Comparison of ENCODE assay signal across 8 cellular contexts in the genomic region with DNA sequence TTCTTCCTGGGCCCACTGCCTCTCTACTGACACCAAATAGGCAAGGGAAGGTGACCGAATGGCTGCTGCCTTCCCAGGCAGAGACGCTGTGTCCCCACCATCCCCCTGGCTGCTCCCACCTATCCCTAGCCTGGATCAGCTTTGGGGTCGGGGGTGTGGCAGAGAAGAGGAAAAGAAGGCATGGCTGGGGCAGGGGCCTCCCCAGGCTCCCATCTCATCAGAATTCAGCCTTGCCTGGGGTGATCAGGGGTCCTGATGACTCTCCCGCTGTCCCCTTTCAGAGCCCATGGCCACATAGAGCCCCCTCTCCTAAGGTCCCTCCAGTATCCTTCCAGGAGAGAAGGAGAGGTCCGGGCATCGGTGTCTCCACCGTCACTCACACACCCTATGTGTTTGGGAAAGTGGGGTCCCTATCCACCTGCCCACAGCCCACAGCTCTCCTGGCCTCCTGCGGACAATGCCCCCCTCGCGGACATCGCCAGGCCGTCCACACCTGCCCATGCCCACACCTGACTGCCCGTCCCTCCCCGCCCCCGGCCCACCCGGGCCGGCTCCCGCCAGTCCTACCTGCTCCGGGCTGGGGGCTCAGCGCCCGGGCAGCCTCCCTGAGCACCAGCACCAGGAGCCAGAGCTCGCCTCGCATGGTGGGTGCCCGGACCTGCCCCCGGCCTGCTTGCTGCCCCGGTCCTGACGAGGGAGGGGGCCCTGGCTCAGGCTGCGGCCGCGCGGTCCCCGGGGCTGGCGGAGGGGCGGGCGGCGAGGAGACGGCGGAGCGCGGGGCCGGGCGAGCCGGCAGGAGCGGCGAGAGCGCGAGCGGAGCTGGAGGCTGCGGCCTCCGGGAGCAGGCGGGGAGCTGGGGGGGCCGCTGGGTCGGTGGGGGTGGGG.
DNase-seq lines count a peak whose midpoint lies in the region; ATAC-seq and TF ChIP-seq lines count a peak whose summit lies in the region.

A gene (minus strand): TSS at position 843 of the 885 bp plus-strand sequence. CDS start 200 bp downstream, at position 643.

- no peak for ATAC-seq in HG02852 (IDR thresholded peaks at IDR 0.05; ENCODE audit: unreplicated experiment)
- no peak for ATAC-seq in GM18517 (IDR thresholded peaks at IDR 0.05; ENCODE audit: unreplicated experiment)

- no peaks in the 10 kb centered on the region for H3K9me3 ChIP-seq in mucosa of rectum (ENCODE audit: control insufficient read depth in 2 of 2, low read length in 2 of 2)

- peak; percentile 27 to 29 for DNase-seq in stimulated activated CD4-positive, alpha-beta T cell treated with anti-CD3 and anti-CD28 coated beads, Interleukin-2, amount 100 ng/mL, for 24 hours
- DNase-seq in stimulated activated CD4-positive, alpha-beta T cell treated with anti-CD3 and anti-CD28 coated beads, Interleukin-4, amount 100 ng/mL, for 1 hour, result no peak
- DNase-seq in choroid plexus epithelial cell (ENCODE audit: low read depth), result no peak
- DNase-seq in HPDE6-E6E7 (ENCODE audit: extremely low spot score), result no peak
- DNase-seq in GOT3 (lab: John Stamatoyannopoulos, UW), result no peak

- peak within 1 kb of the TSS; percentile 6 to 36 for H3K9ac ChIP-seq in mucosa of rectum (ENCODE audit: low read depth in 1 of 2, low read length in 2 of 2)

- H3K4me1 ChIP-seq in mucosa of rectum (ENCODE audit: control insufficient read depth in 2 of 2, insufficient read depth in 2 of 2, low read length in 2 of 2), result peaks cover 10 to 11% of the 10 kb centered on the region in 2 donors

- peak within 1 kb of the TSS; percentile 86 for H3K4me3 ChIP-seq in choroid plexus epithelial cell (ENCODE audit: low read depth, low read length)
- peak within 1 kb of the TSS; percentile 90 to 96 for H3K4me3 ChIP-seq in mucosa of rectum (ENCODE audit: low read length in 2 of 2)

- no peaks in the 10 kb centered on the region for H3K36me3 ChIP-seq in mucosa of rectum (ENCODE audit: control insufficient read depth in 2 of 2, insufficient read depth in 2 of 2, low read length in 2 of 2)

- H3K27me3 ChIP-seq in mucosa of rectum (ENCODE audit: control insufficient read depth in 2 of 2, insufficient read depth in 2 of 2, low read length in 2 of 2), result peaks cover 9 to 21% of the 10 kb centered on the region in 2 donors

- peak within 1 kb of the TSS in 1 of 2 donors; percentile 38 for H3K27ac ChIP-seq in mucosa of rectum (ENCODE audit: low read depth in 2 of 2, low read length in 2 of 2)

- no peak for TF ChIP-seq CTCF in choroid plexus epithelial cell (conservative IDR thresholded peaks at IDR 0.05; ENCODE audit: low read depth, low read length)

Comparison
In these comparisons a context has a peak if more than half of its experiments do, and no peak if none do; other contexts are left out.
1. DNase-seq: peak in stimulated activated CD4-positive, alpha-beta T cell treated with anti-CD3 and anti-CD28 coated beads, Interleukin-2, amount 100 ng/mL, for 24 hours (2 of 2); none in stimulated activated CD4-positive, alpha-beta T cell treated with anti-CD3 and anti-CD28 coated beads, Interleukin-4, amount 100 ng/mL, for 1 hour (single experiment), choroid plexus epithelial cell (single experiment), HPDE6-E6E7 (single experiment) and GOT3 (single experiment).